Comparison of ENCODE assay signal across 17 cellular contexts in the genomic region with DNA sequence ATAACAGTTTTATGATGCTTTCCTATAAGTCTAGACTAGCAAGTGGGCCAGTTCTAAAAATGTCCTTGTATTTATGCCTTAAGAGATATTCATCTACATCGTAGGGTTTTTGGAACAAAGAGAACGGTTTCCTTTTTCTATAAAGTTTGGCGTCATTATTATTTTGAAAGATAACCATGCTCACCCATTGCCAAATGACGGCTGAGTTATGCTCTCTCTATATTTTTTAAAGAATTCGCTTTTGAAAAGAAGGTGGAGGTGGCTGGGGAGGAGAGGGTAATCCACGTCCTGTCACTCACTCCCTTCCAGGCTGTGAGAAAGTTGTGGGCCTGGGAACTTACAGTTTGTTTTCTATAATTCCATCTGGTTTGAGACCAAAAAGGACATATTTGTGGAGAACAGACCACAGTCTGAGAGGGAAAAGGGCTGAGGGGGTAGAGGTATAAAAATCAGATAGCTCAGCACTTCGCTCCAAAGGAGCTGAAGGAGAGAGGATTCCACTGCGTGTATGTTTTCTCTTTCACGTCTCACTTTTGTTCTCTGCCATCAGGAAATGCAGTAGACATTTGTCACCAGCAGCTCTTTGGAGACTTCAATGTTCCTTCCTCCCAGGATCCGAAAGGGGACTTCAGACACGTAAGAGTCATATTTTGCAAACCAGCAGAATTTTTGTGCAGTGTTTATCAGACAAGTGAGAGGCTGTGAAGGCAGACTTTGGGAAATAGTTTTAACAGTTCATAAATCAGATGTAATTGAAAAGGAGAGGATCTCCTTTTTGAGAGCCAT.
DNase-seq lines count a peak whose midpoint lies in the region; ATAC-seq and TF ChIP-seq lines count a peak whose summit lies in the region.
"Had no signal": no experiment of that assay in that cellular context is flagged by ENCODE, and none has a peak within 500 bp of the region (broad histone marks: within the 10 kb centered on the region; RNA-seq: fewer than 3 reads in every experiment).

No MANE protein-coding gene starts in this region.

- peaks cover 49% of the 10 kb centered on the region for H3K4me1 Mint-ChIP-seq in dendritic cell treated with granulocyte-macrophage colony-stimulating factor and Interleukin-4, amounts not matched to agents 40 ng/mL and 50 ng/mL, for 4 days (ENCODE audit: low read depth)

- H2BK5ac ChIP-seq in IMR-90 (ENCODE audit: low read depth, low read length, poor library complexity, severe bottlenecking): peak overlapping the region; percentile 1

- H3K27me3 Mint-ChIP-seq in dendritic cell treated with granulocyte-macrophage colony-stimulating factor and Interleukin-4, amounts not matched to agents 40 ng/mL and 50 ng/mL, for 4 days: no peaks in the 10 kb centered on the region

- peak overlapping the region; percentile 49 for H3K27ac Mint-ChIP-seq in dendritic cell treated with granulocyte-macrophage colony-stimulating factor and Interleukin-4, amounts not matched to agents 40 ng/mL and 50 ng/mL, for 4 days

- H2BK120ac ChIP-seq in IMR-90 (ENCODE audit: low read depth, low read length): peak overlapping the region; percentile 60

- BruUV-seq in IMR-90 (replicated peaks; lab: Mats Ljungman, UMichigan): no TSS peak

- ATAC-seq in IMR-90 (ENCODE audit: low read depth): peak; percentile 18
- ATAC-seq in left lung: peak; percentile 25
- no peak for ATAC-seq in left lobe of liver
- ATAC-seq in GM21423 (IDR thresholded peaks at IDR 0.05; ENCODE audit: unreplicated experiment): no peak

- H3K4ac ChIP-seq in IMR-90 (ENCODE audit: low read depth, low read length): peak overlapping the region; percentile 44; the same call in 1 of the 2 replicates

- TF ChIP-seq CTCF in IMR-90 (conservative IDR thresholded peaks at IDR 0.05; ENCODE audit: low read depth, low read length) (no peak), left lung (IDR thresholded peaks at IDR 0.05) (no peak), sigmoid colon (IDR thresholded peaks at IDR 0.05) (no peak)

- CTCF ChIA-PET in IMR-90 (lab: Yijun Ruan, JAX): no interaction called here

- H4K5ac ChIP-seq in IMR-90 (ENCODE audit: low read depth, low read length): peak overlapping the region; percentile 67; the same call in 1 of the 2 replicates

- no peak overlapping the region for H3K56ac ChIP-seq in IMR-90 (ENCODE audit: extremely low read depth, insufficient read depth, low read length)

- POLR2A ChIA-PET in IMR-90 (lab: Charles Lee; ENCODE audit: unreplicated experiment): no interaction called here

- TF ChIP-seq RAD21 in IMR-90 (IDR thresholded peaks at IDR 0.05; ENCODE audit: low read length): no peak

- no peak overlapping the region for H3K4me3 Mint-ChIP-seq in dendritic cell treated with granulocyte-macrophage colony-stimulating factor and Interleukin-4, amounts not matched to agents 40 ng/mL and 50 ng/mL, for 4 days

- intact Hi-C loops in IMR-90 (cut with micrococcal nuclease) (no loop called here), left lung (cut with DNase I) (no loop called here), sigmoid colon (cut with DNase I) (loop anchor here (2.0 kb wide), 1 partner anchor 17 kb away; no protein-coding TSS in a partner anchor)
- intact Hi-C loops in dendritic cell treated with granulocyte-macrophage colony-stimulating factor and Interleukin-4, amounts not matched to agents 40 ng/mL and 50 ng/mL, for 4 days (cut with micrococcal nuclease): loop anchor here (10.0 kb wide), 1 partner anchor 263 kb away; no protein-coding TSS in a partner anchor

- TF ChIP-seq POLR2A in IMR-90 (IDR thresholded peaks at IDR 0.05; ENCODE audit: low read depth, low read length) (no peak), sigmoid colon (IDR thresholded peaks at IDR 0.05) (no peak)

- H3K9me3 Mint-ChIP-seq in dendritic cell treated with granulocyte-macrophage colony-stimulating factor and Interleukin-4, amounts not matched to agents 40 ng/mL and 50 ng/mL, for 4 days: peaks cover 9% of the 10 kb centered on the region

- no peaks in the 10 kb centered on the region for H3K79me1 ChIP-seq in IMR-90 (ENCODE audit: low read depth in 1 of 2, low read length in 2 of 2)

- H3K4me2 ChIP-seq in IMR-90 (ENCODE audit: low read depth, low read length): peak overlapping the region; percentile 83

- H3K27ac ChIP-seq in IMR-90 (ENCODE audit: insufficient read depth, low read length) (no peak overlapping the region; the same call in 1 of the 2 replicates), left lung (peak overlapping the region; percentile 57 to 61), sigmoid colon (peak overlapping the region; percentile 17 to 85 (median 62))

- no peak overlapping the region for H2AK9ac ChIP-seq in IMR-90 (replicated peaks; ENCODE audit: low read depth, low read length, poor library complexity)

- no peak overlapping the region for H3K4me3 ChIP-seq in IMR-90 (ENCODE audit: insufficient read depth, low read depth, low read length)
- H3K4me3 ChIP-seq in left lung: no peak overlapping the region
- H3K4me3 ChIP-seq in sigmoid colon: no peak overlapping the region
- H3K4me3 ChIP-seq: dorsolateral prefrontal cortex, ovary had no signal

- peak overlapping the region; percentile 9 for H2AFZ ChIP-seq in IMR-90 (replicated peaks; ENCODE audit: low read length, poor library complexity)

- no peaks in the 10 kb centered on the region for H3K27me3 ChIP-seq in IMR-90 (ENCODE audit: control insufficient read depth, insufficient read depth, low read length)
- no peaks in the 10 kb centered on the region for H3K27me3 ChIP-seq in left lung
- H3K27me3 ChIP-seq in sigmoid colon: no peaks in the 10 kb centered on the region
- H3K27me3 ChIP-seq: ovary had no signal

- peak overlapping the region; percentile 24 for H3K9ac ChIP-seq in IMR-90 (ENCODE audit: low read depth, low read length)

- H4K91ac ChIP-seq in IMR-90 (ENCODE audit: insufficient read depth, low read depth, low read length): peak overlapping the region; percentile 40; the same call in 1 of the 2 replicates

- no peak for DNase-seq in IMR-90
- no peak for DNase-seq in left lung
- DNase-seq in sigmoid colon: no peak
- DNase-seq in left lobe of liver (ENCODE audit: low spot score): no peak
- no peak for DNase-seq in iPS-NIHi11 (ENCODE audit: low spot score)
- no peak for DNase-seq in DMS153 (lab: John Stamatoyannopoulos, UW)
- DNase-seq: activated CD4-positive, CD25-positive, alpha-beta regulatory T cell; activated effector memory CD4-positive, alpha-beta T cell treated with anti-CD3 and anti-CD28 coated beads, Interleukin-2, amount 50 U/mL, for 16 hours; dorsolateral prefrontal cortex; foreskin melanocyte; KBM-7; NCI-H1417; NCI-H2227 treated with DMSO at 0.1 percent for 48 hours; ovary; T-helper 2 cell had no signal

- H2BK20ac ChIP-seq in IMR-90 (ENCODE audit: low read depth, low read length): peak overlapping the region; percentile 58

- H2AK5ac ChIP-seq in IMR-90 (ENCODE audit: low read depth, low read length): no peak overlapping the region

- H3K4me1 ChIP-seq in IMR-90 (ENCODE audit: control insufficient read depth, insufficient read depth, low read length) (peaks cover 16% of the 10 kb centered on the region), left lung (peaks cover 10 to 26% of the 10 kb centered on the region in 2 donors), sigmoid colon (peaks cover 0 to 51% (median 38%) of the 10 kb centered on the region in 4 donors)

- WGBS in IMR-90 (ENCODE audit: extremely low coverage in 2 of 2, insufficient read length in 1 of 2), 2 experiments: 50% methylated on average over 1 of the region's 11 CpGs; no CpG with 5 or more reads in 1 of the 2 experiments
- WGBS in sigmoid colon, 2 donors: 76 to 88% methylated on average over 11 of the region's 11 CpGs

- peak overlapping the region; percentile 3 to 54; a peak in 3 of 4 replicates for H4K8ac ChIP-seq in IMR-90 (ENCODE audit: low read depth in 2 of 2, low read length in 2 of 2)

- peaks cover 5% of the 10 kb centered on the region for H3K36me3 Mint-ChIP-seq in dendritic cell treated with granulocyte-macrophage colony-stimulating factor and Interleukin-4, amounts not matched to agents 40 ng/mL and 50 ng/mL, for 4 days (ENCODE audit: low read depth)

- no peaks in the 10 kb centered on the region for H4K20me1 ChIP-seq in IMR-90 (ENCODE audit: insufficient read depth, low read length)

- dilution Hi-C loops in IMR-90 (cut with HindIII; ENCODE audit: low sequenced_read_pairs, unreplicated experiment): no loop called here

- H3K9me1 ChIP-seq in IMR-90 (ENCODE audit: insufficient read depth, low read length): no peaks in the 10 kb centered on the region

- H3K9me3 ChIP-seq in IMR-90 (ENCODE audit: control insufficient read depth, insufficient read depth, low read length) (no peaks in the 10 kb centered on the region), left lung (no peaks in the 10 kb centered on the region), sigmoid colon (no peaks in the 10 kb centered on the region)
- H3K9me3 ChIP-seq: ovary had no signal

- no peak overlapping the region for H3K23ac ChIP-seq in IMR-90 (ENCODE audit: low read depth, low read length)

- TF ChIP-seq EP300 in sigmoid colon (IDR thresholded peaks at IDR 0.05): no peak

- in situ Hi-C loops in IMR-90 (cut with MboI; ENCODE audit: low sequenced_read_pairs): no loop called here

- H2BK15ac ChIP-seq in IMR-90 (ENCODE audit: low read depth, low read length): peak overlapping the region; percentile 59; the same call in 2 of the 3 replicates

- H3K14ac ChIP-seq in IMR-90 (replicated peaks; ENCODE audit: low read depth, low read length): peak overlapping the region; percentile 62

- H3K36me3 ChIP-seq in IMR-90 (ENCODE audit: control insufficient read depth, insufficient read depth, low read length) (no peaks in the 10 kb centered on the region), left lung (no peaks in the 10 kb centered on the region), sigmoid colon (no peaks in the 10 kb centered on the region)
- H3K36me3 ChIP-seq: ovary had no signal

- H3K18ac ChIP-seq in IMR-90 (ENCODE audit: low read depth, low read length): peak overlapping the region; percentile 91

TF ChIP-seq in IMR-90, 13 proteins besides CTCF, POLR2A, EP300 and RAD21 (continues in another document):
- TF ChIP-seq, protein P1, sequence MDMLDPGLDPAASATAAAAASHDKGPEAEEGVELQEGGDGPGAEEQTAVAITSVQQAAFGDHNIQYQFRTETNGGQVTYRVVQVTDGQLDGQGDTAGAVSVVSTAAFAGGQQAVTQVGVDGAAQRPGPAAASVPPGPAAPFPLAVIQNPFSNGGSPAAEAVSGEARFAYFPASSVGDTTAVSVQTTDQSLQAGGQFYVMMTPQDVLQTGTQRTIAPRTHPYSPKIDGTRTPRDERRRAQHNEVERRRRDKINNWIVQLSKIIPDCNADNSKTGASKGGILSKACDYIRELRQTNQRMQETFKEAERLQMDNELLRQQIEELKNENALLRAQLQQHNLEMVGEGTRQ (IDR thresholded peaks at IDR 0.05; ENCODE audit: low read depth, low read length): no peak
- TF ChIP-seq CHD1 (IDR thresholded peaks at IDR 0.05; ENCODE audit: low read depth, low read length): no peak
- TF ChIP-seq SMC3 (IDR thresholded peaks at IDR 0.05; ENCODE audit: low read depth, low read length): no peak
- TF ChIP-seq BHLHE40 (IDR thresholded peaks at IDR 0.05; ENCODE audit: low read depth, low read length): no peak
- no peak for TF ChIP-seq NFE2L2 (IDR thresholded peaks at IDR 0.05; ENCODE audit: low read depth, low read length)
- no peak for TF ChIP-seq FOS (IDR thresholded peaks at IDR 0.05; ENCODE audit: low read depth, low read length)
- no peak for TF ChIP-seq MAZ (IDR thresholded peaks at IDR 0.05; ENCODE audit: borderline replicate concordance, low read depth, low read length)

Comparison
In these comparisons a context has a peak if more than half of its experiments do, and no peak if none do; other contexts are left out.
1. ATAC-seq: peak in IMR-90 (single experiment) and left lung (single experiment); none in left lobe of liver (single experiment) and GM21423 (single experiment).
2. intact Hi-C loops: an anchor here in dendritic cell treated with granulocyte-macrophage colony-stimulating factor and Interleukin-4, amounts not matched to agents 40 ng/mL and 50 ng/mL, for 4 days (10.0 kb wide) and sigmoid colon (2.0 kb wide); none called in IMR-90 and left lung.